8 cellular contexts compared by ENCODE assay signal in genomic region chr6:42979523-42980177, GRCh38. TPM values are rescaled to one million over a fixed set of nuclear protein-coding genes. Genes with fewer than 3 reads are reported as not detected.
DNase-seq lines count a peak whose midpoint lies in the region; TF ChIP-seq lines count a peak whose summit lies in the region.

No MANE protein-coding gene starts in this region.

- H3K9ac ChIP-seq in GM23248 (peak overlapping the region; percentile 93), SK-N-MC (ENCODE audit: insufficient read length) (peak overlapping the region; percentile 78)

- H3K27ac Mint-ChIP-seq in nephron progenitor cell, result peak overlapping the region; percentile 68

- peak overlapping the region; percentile 89 for H3K4me3 Mint-ChIP-seq in nephron progenitor cell

- peak overlapping the region; percentile 78 for H3K4me2 ChIP-seq in GM23248 (ENCODE audit: unreplicated experiment)

- no peaks in the 10 kb centered on the region; the same call in 1 of the 2 replicates for H3K36me3 ChIP-seq in GM23248 (ENCODE audit: low read depth)
- peaks cover 4% of the 10 kb centered on the region; the same call in 1 of the 2 replicates for H3K36me3 ChIP-seq in SK-N-MC (ENCODE audit: insufficient read depth, low read length)

- peaks cover 8% of the 10 kb centered on the region for H3K27me3 Mint-ChIP-seq in nephron progenitor cell (ENCODE audit: low read depth, poor library complexity)

- peak overlapping the region; percentile 81 for H3K4me3 ChIP-seq in GM23248
- peak overlapping the region; percentile 78 for H3K4me3 ChIP-seq in SK-N-MC

- peaks cover 42% of the 10 kb centered on the region for H3K79me2 ChIP-seq in GM23248 (ENCODE audit: insufficient read depth)

- H3F3A ChIP-seq in GM23248 (ENCODE audit: insufficient read depth), result peaks cover 33% of the 10 kb centered on the region

- TF ChIP-seq POLR2A in erythroblast (IDR thresholded peaks at IDR 0.05; ENCODE audit: low read length), result peak; percentile 0

- peaks cover 21% of the 10 kb centered on the region; the same call in 1 of the 2 replicates for H3K4me1 ChIP-seq in GM23248 (ENCODE audit: insufficient read depth)

- peaks cover 14% of the 10 kb centered on the region for H3K36me3 Mint-ChIP-seq in nephron progenitor cell (ENCODE audit: low read depth)

- H3K4me1 Mint-ChIP-seq in nephron progenitor cell, result peaks cover 30% of the 10 kb centered on the region

- no peaks in the 10 kb centered on the region for H3K9me3 ChIP-seq in GM23248 (ENCODE audit: low read depth)
- H3K9me3 ChIP-seq in SK-N-MC (ENCODE audit: low read depth, low read length), result no peaks in the 10 kb centered on the region

- H3K9me3 Mint-ChIP-seq in nephron progenitor cell, result no peaks in the 10 kb centered on the region

- in situ Hi-C loops in GM23248 (cut with MboI), result no loop called here

- TF ChIP-seq CTCF in nephron progenitor cell (IDR thresholded peaks at IDR 0.05), result no peak

- DNase-seq in AG08396 (ENCODE audit: low spot score), result peak; percentile 57
- DNase-seq in GM23248, result peak; percentile 81
- no peak for DNase-seq in SK-N-MC (ENCODE audit: low read depth, low spot score)
- DNase-seq in erythroblast (lab: John Stamatoyannopoulos, UW), result no peak
- DNase-seq in nephron progenitor cell, result no peak
- no peak for DNase-seq in retina
- DNase-seq in activated CD8-positive, alpha-beta memory T cell treated with anti-CD3 and anti-CD28 coated beads, Interleukin-2, amount 50 U/mL, for 4 hours, result no peak
- DNase-seq in islet precursor cell, result no peak

- peak overlapping the region; percentile 85 for H2AFZ ChIP-seq in GM23248

- H3K9me2 ChIP-seq in GM23248 (ENCODE audit: insufficient read depth), result no peaks in the 10 kb centered on the region

- H3K27me3 ChIP-seq in GM23248 (replicated peaks; ENCODE audit: insufficient read depth), result no peaks in the 10 kb centered on the region

- peak overlapping the region; percentile 83 for H3K27ac ChIP-seq in GM23248
- peak overlapping the region; percentile 76; the same call in 1 of the 2 replicates for H3K27ac ChIP-seq in SK-N-MC

- WGBS in GM23248 (ENCODE audit: low coverage in 1 of 2, low lambda C conversion rate in 2 of 2, missing lambda C conversion rate in 2 of 2), 2 experiments, result 42 to 47% methylated on average over 9 of the region's 9 CpGs

- no peaks in the 10 kb centered on the region; the same call in 1 of the 2 replicates for H4K20me1 ChIP-seq in GM23248 (ENCODE audit: insufficient read depth)

RNA-seq across cellular contexts. Expression of gene PEX6, which starts 0.7 kb away (rescaled TPM):
- total RNA-seq in GM23248 (2014; rRNA removed; shearing (Covaris generic)), result 44.2 and 51.1 TPM in 2 replicates
- polyA plus RNA-seq in GM23248 (2016; fragmentation: Nextera tagmentation; extraction: Ambion mirVana), result 12.5 and 12.7 TPM in 2 replicates

RNA-seq across cellular contexts. Expression of gene PPP2R5D, which starts 4.7 kb away (rescaled TPM):
- total RNA-seq in GM23248 (2014; rRNA removed; shearing (Covaris generic)), result 39.1 and 42.7 TPM in 2 replicates
- 40.7 and 41.4 TPM in 2 replicates for polyA plus RNA-seq in GM23248 (2016; fragmentation: Nextera tagmentation; extraction: Ambion mirVana)

RNA-seq across cellular contexts. Expression of gene GNMT, which starts 19.1 kb away (rescaled TPM):
- not detected in 2 replicates for total RNA-seq in GM23248 (2014; rRNA removed; shearing (Covaris generic))
- polyA plus RNA-seq in GM23248 (2016; fragmentation: Nextera tagmentation; extraction: Ambion mirVana), result not detected in 2 replicates

RNA-seq across cellular contexts. Expression of gene MEA1, which starts 34.1 kb away (rescaled TPM):
- 83.1 and 100 TPM in 2 replicates for total RNA-seq in GM23248 (2014; rRNA removed; shearing (Covaris generic))
- polyA plus RNA-seq in GM23248 (2016; fragmentation: Nextera tagmentation; extraction: Ambion mirVana), result 171 and 175 TPM in 2 replicates

RNA-seq across cellular contexts. Expression of gene KLHDC3, which starts 34.4 kb away (rescaled TPM):
- 124 and 129 TPM in 2 replicates for total RNA-seq in GM23248 (2014; rRNA removed; shearing (Covaris generic))
- 94.3 and 95.4 TPM in 2 replicates for polyA plus RNA-seq in GM23248 (2016; fragmentation: Nextera tagmentation; extraction: Ambion mirVana)

Comparison
In these comparisons a context has a peak if more than half of its experiments do, and no peak if none do; other contexts are left out.
1. DNase-seq: peak in AG08396 (single experiment) and GM23248 (single experiment); none in SK-N-MC (single experiment), erythroblast (0 of 2), nephron progenitor cell (single experiment), retina (single experiment), activated CD8-positive, alpha-beta memory T cell treated with anti-CD3 and anti-CD28 coated beads, Interleukin-2, amount 50 U/mL, for 4 hours (single experiment) and islet precursor cell (single experiment).